Comparison of ENCODE assay signal across 24 cellular contexts in the genomic region with DNA sequence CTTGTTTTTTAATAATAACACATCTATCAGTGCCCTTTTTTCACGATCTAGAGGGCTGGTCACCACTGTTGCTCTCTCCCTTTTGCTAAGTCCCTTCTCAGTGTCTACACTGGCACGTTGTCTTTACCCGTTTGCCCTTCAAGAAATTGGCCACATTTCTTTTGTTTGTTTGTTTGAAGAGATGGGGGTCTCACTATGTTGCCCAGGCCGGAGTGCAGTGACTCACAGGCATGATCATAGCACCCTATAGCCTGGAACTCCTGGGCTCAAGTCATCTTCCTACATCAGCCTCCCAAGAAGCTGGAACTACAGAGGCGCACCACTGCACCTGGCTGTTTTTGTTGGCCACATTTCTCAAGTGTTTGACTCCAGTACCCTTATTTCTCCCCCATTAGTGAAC.
"Had no signal": no experiment of that assay in that cellular context is flagged by ENCODE, and none has a peak within 500 bp of the region (broad histone marks: within the 10 kb centered on the region; RNA-seq: fewer than 3 reads in every experiment).

No MANE protein-coding gene starts in this region.

- H3K27me3 ChIP-seq: ovary, right atrium auricular region, stomach, testis, thyroid gland, upper lobe of right lung had no signal

- H3K27ac ChIP-seq: left ventricle myocardium inferior, ovary, right atrium auricular region, stomach, thyroid gland had no signal

- H3K36me3 ChIP-seq: left ventricle myocardium inferior, ovary, right atrium auricular region, stomach, thyroid gland, upper lobe of right lung had no signal

- H3K9me3 ChIP-seq: left ventricle myocardium inferior, ovary, right atrium auricular region, stomach, testis, thyroid gland, upper lobe of right lung had no signal

- H3K4me3 Mint-ChIP-seq: immature natural killer cell; naive thymus-derived CD8-positive, alpha-beta T cell; stimulated activated naive B cell treated with anti-CD40 and anti-IgM and Interleukin-4, amounts not matched to agents 10 μg/mL and 1 μg/mL and 100 μg/mL, for 72 hours had no signal

- ATAC-seq: naive thymus-derived CD8-positive, alpha-beta T cell; sciatic nerve; stimulated activated naive B cell treated with anti-CD40 and anti-IgM and Interleukin-4, amounts not matched to agents 10 μg/mL and 1 μg/mL and 100 μg/mL, for 72 hours; stimulated activated naive CD8-positive, alpha-beta T cell treated with anti-CD3 and anti-CD28 coated beads, Interleukin-15, Interleukin-2, amounts not matched to agents 100 U/mL and 50 U/mL, for 24 hours; upper lobe of right lung had no signal

- H3K36me3 Mint-ChIP-seq: immature natural killer cell; naive thymus-derived CD8-positive, alpha-beta T cell; stimulated activated naive B cell treated with anti-CD40 and anti-IgM and Interleukin-4, amounts not matched to agents 10 μg/mL and 1 μg/mL and 100 μg/mL, for 72 hours had no signal

- H3K27ac Mint-ChIP-seq: immature natural killer cell; naive thymus-derived CD8-positive, alpha-beta T cell; progenitor cell of endocrine pancreas; stimulated activated naive B cell treated with anti-CD40 and anti-IgM and Interleukin-4, amounts not matched to agents 10 μg/mL and 1 μg/mL and 100 μg/mL, for 72 hours had no signal

- H3K4me1 ChIP-seq: left ventricle myocardium inferior, testis, upper lobe of right lung had no signal

- DNase-seq: hippocampal formation; immature natural killer cell; kidney; left ventricle myocardium inferior; naive thymus-derived CD8-positive, alpha-beta T cell; ovary; stimulated activated CD4-positive, alpha-beta T cell treated with anti-CD3 and anti-CD28 coated beads, Interleukin-12 subunit alpha, Interleukin-12 subunit beta, amount 100 ng/mL, for 4 hours; stimulated activated CD4-positive, alpha-beta T cell treated with anti-CD3 and anti-CD28 coated beads, Interleukin-15, amount 100 ng/mL, for 24 hours; stimulated activated CD4-positive, alpha-beta T cell treated with anti-CD3 and anti-CD28 coated beads, Interleukin-2, amount 100 ng/mL, for 24 hours; stimulated activated CD4-positive, alpha-beta T cell treated with anti-CD3 and anti-CD28 coated beads, Interleukin-4, amount 100 ng/mL, for 1 hour; stimulated activated naive B cell treated with anti-CD40 and anti-IgM and Interleukin-4, amounts not matched to agents 10 μg/mL and 1 μg/mL and 100 μg/mL, for 72 hours; stimulated activated naive CD8-positive, alpha-beta T cell treated with anti-CD3 and anti-CD28 coated beads, Interleukin-15, Interleukin-2, amounts not matched to agents 100 U/mL and 50 U/mL, for 24 hours; stomach; testis; thyroid gland; trophoblast cell; upper lobe of right lung had no signal

- H3K9me3 Mint-ChIP-seq: immature natural killer cell; naive thymus-derived CD8-positive, alpha-beta T cell; nephron; stimulated activated naive B cell treated with anti-CD40 and anti-IgM and Interleukin-4, amounts not matched to agents 10 μg/mL and 1 μg/mL and 100 μg/mL, for 72 hours had no signal

- H3K4me3 ChIP-seq: left ventricle myocardium inferior, lung, ovary, right atrium auricular region, skin epidermis, stomach, testis, thyroid gland, upper lobe of right lung had no signal

- H3K4me1 Mint-ChIP-seq: immature natural killer cell; naive thymus-derived CD8-positive, alpha-beta T cell; stimulated activated naive B cell treated with anti-CD40 and anti-IgM and Interleukin-4, amounts not matched to agents 10 μg/mL and 1 μg/mL and 100 μg/mL, for 72 hours had no signal

- FAIRE-seq: islet of Langerhans, kidney had no signal
